10 cellular contexts compared by ENCODE assay signal in genomic region chr2:190342601-190343000, GRCh38. TPM values are rescaled to one million over a fixed set of nuclear protein-coding genes. Genes with fewer than 3 reads are reported as not detected.
DNase-seq lines count a peak whose midpoint lies in the region; ATAC-seq and TF ChIP-seq lines count a peak whose summit lies in the region.
"Had no signal": no experiment of that assay in that cellular context is flagged by ENCODE, and none has a peak within 500 bp of the region (broad histone marks: within the 10 kb centered on the region; RNA-seq: fewer than 3 reads in every experiment).

No MANE protein-coding gene starts in this region.

- peak overlapping the region; percentile 90 for H3K4me3 Mint-ChIP-seq in activated naive CD4-positive, alpha-beta T cell treated with anti-CD3 and anti-CD28 coated beads, Interleukin-2, amount 50 U/mL, for 24 hours
- no peak overlapping the region for H3K4me3 Mint-ChIP-seq in activated naive CD4-positive, alpha-beta T cell treated with anti-CD3 and anti-CD28 coated beads for 36 hours
- peak overlapping the region; percentile 86 for H3K4me3 Mint-ChIP-seq in MCF 10A (ENCODE audit: unreplicated experiment)
- peak overlapping the region; percentile 47 to 89 (median 86) for H3K4me3 Mint-ChIP-seq in naive thymus-derived CD4-positive, alpha-beta T cell

- H3K4me1 ChIP-seq in naive thymus-derived CD4-positive, alpha-beta T cell (ENCODE audit: control insufficient read depth in 2 of 2, insufficient read depth in 2 of 2, low read length in 2 of 2): peaks cover 3 to 11% of the 10 kb centered on the region in 2 donors
- peaks cover 0 to 24% (median 9%) of the 10 kb centered on the region in 4 donors for H3K4me1 ChIP-seq in tibial artery

- POLR2A ChIA-PET in MCF 10A (lab: Yijun Ruan, JAX): interaction anchor here (0.5 to 4.9 kb wide), 3 partner anchors 13 to 319 kb away, joined by 3 to 54 read pairs (median 3); no protein-coding TSS in a partner anchor
- POLR2A ChIA-PET in naive thymus-derived CD4-positive, alpha-beta T cell (lab: Charles Lee): no interaction called here

- no peak for ATAC-seq in naive thymus-derived CD4-positive, alpha-beta T cell
- ATAC-seq in HG03097 (IDR thresholded peaks at IDR 0.05; ENCODE audit: low FRiP score, unreplicated experiment): no peak

- H3K27ac ChIP-seq in naive thymus-derived CD4-positive, alpha-beta T cell (ENCODE audit: low read depth, low read length): no peak overlapping the region
- H3K27ac ChIP-seq in tibial artery: peak overlapping the region; percentile 80 to 87

- TF ChIP-seq CTCF in MCF 10A (IDR thresholded peaks at IDR 0.05; ENCODE audit: unreplicated experiment): no peak
- TF ChIP-seq CTCF in tibial artery (IDR thresholded peaks at IDR 0.05): no peak

- H3K36me3 Mint-ChIP-seq in activated naive CD4-positive, alpha-beta T cell treated with anti-CD3 and anti-CD28 coated beads, Interleukin-2, amount 50 U/mL, for 24 hours: no peaks in the 10 kb centered on the region
- H3K36me3 Mint-ChIP-seq in activated naive CD4-positive, alpha-beta T cell treated with anti-CD3 and anti-CD28 coated beads for 36 hours (ENCODE audit: low read depth): no peaks in the 10 kb centered on the region
- H3K36me3 Mint-ChIP-seq in MCF 10A (ENCODE audit: insufficient read depth, unreplicated experiment): peaks cover 6% of the 10 kb centered on the region
- H3K36me3 Mint-ChIP-seq in naive thymus-derived CD4-positive, alpha-beta T cell: no peaks in the 10 kb centered on the region

- no peak overlapping the region for H3K4me3 ChIP-seq in naive thymus-derived CD4-positive, alpha-beta T cell (ENCODE audit: low read length)
- peak overlapping the region in 1 of 2 donors; percentile 86 for H3K4me3 ChIP-seq in tibial artery

- H3K9me3 ChIP-seq in naive thymus-derived CD4-positive, alpha-beta T cell (ENCODE audit: control insufficient read depth in 2 of 3, low read length in 3 of 3): no peaks in the 10 kb centered on the region
- no peaks in the 10 kb centered on the region for H3K9me3 ChIP-seq in tibial artery

- no peaks in the 10 kb centered on the region for H3K27me3 ChIP-seq in naive thymus-derived CD4-positive, alpha-beta T cell (ENCODE audit: control insufficient read depth in 2 of 2, insufficient read depth in 2 of 2, low read length in 2 of 2)
- no peaks in the 10 kb centered on the region for H3K27me3 ChIP-seq in tibial artery

- H3K27me3 Mint-ChIP-seq in activated naive CD4-positive, alpha-beta T cell treated with anti-CD3 and anti-CD28 coated beads, Interleukin-2, amount 50 U/mL, for 24 hours: no peaks in the 10 kb centered on the region
- H3K27me3 Mint-ChIP-seq in activated naive CD4-positive, alpha-beta T cell treated with anti-CD3 and anti-CD28 coated beads for 36 hours (ENCODE audit: low read depth): peaks cover 2% of the 10 kb centered on the region
- H3K27me3 Mint-ChIP-seq in MCF 10A (ENCODE audit: insufficient read depth, unreplicated experiment): no peaks in the 10 kb centered on the region
- peaks cover 0 to 33% (median 0%) of the 10 kb centered on the region in 5 donors for H3K27me3 Mint-ChIP-seq in naive thymus-derived CD4-positive, alpha-beta T cell
- H3K27me3 Mint-ChIP-seq: stimulated activated naive CD8-positive, alpha-beta T cell treated with anti-CD3 and anti-CD28 coated beads, Interleukin-15, amount 100 ng/mL, for 72 hours had no signal

- H3K36me3 ChIP-seq in naive thymus-derived CD4-positive, alpha-beta T cell (ENCODE audit: control insufficient read depth in 2 of 3, insufficient read depth in 3 of 3, low read length in 3 of 3): no peaks in the 10 kb centered on the region
- no peaks in the 10 kb centered on the region for H3K36me3 ChIP-seq in tibial artery

- no peak for DNase-seq in activated naive CD4-positive, alpha-beta T cell treated with anti-CD3 and anti-CD28 coated beads for 36 hours
- DNase-seq in MCF 10A (ENCODE audit: unreplicated experiment): no peak
- DNase-seq in naive thymus-derived CD4-positive, alpha-beta T cell: no peak
- DNase-seq in tibial artery: no peak
- no peak for DNase-seq in stimulated activated CD4-positive, alpha-beta T cell treated with anti-CD3 and anti-CD28 coated beads, Interleukin-12 subunit alpha, Interleukin-12 subunit beta, amount 100 ng/mL, for 4 hours
- DNase-seq in NCI-H69 (lab: John Stamatoyannopoulos, UW): no peak
- DNase-seq: Karpas-422 had no signal

- H3K27ac Mint-ChIP-seq in activated naive CD4-positive, alpha-beta T cell treated with anti-CD3 and anti-CD28 coated beads, Interleukin-2, amount 50 U/mL, for 24 hours: no peak overlapping the region
- H3K27ac Mint-ChIP-seq in activated naive CD4-positive, alpha-beta T cell treated with anti-CD3 and anti-CD28 coated beads for 36 hours: no peak overlapping the region
- H3K27ac Mint-ChIP-seq in MCF 10A (ENCODE audit: low read depth, unreplicated experiment): no peak overlapping the region
- peak overlapping the region in 2 of 9 donors; percentile 59 to 62 for H3K27ac Mint-ChIP-seq in naive thymus-derived CD4-positive, alpha-beta T cell

- CTCF ChIA-PET in activated naive CD4-positive, alpha-beta T cell treated with anti-CD3 and anti-CD28 coated beads for 36 hours (lab: Charles Lee): no interaction called here
- CTCF ChIA-PET in MCF 10A (lab: Yijun Ruan, JAX): interaction anchor here (0.5 to 3.8 kb wide), 5 partner anchors 13 to 842 kb away, joined by 3 to 34 read pairs (median 7); partner anchors contain the start of gene HIBCH
- CTCF ChIA-PET in naive thymus-derived CD4-positive, alpha-beta T cell (lab: Charles Lee): interaction anchor here (0.7 kb wide), 1 partner anchor 28 kb away, joined by 3 read pairs; no protein-coding TSS in a partner anchor

- intact Hi-C loops in activated naive CD4-positive, alpha-beta T cell treated with anti-CD3 and anti-CD28 coated beads for 36 hours (cut with micrococcal nuclease): loop anchor here (2.0 kb wide), 1 partner anchor 18 kb away; no protein-coding TSS in a partner anchor
- intact Hi-C loops in MCF 10A (cut with micrococcal nuclease): no loop called here
- intact Hi-C loops in naive thymus-derived CD4-positive, alpha-beta T cell (cut with micrococcal nuclease): no loop called here
- intact Hi-C loops in tibial artery (cut with DNase I; ENCODE audit: low total_unique reads): no loop called here

- TSS peak; percentile 51 for BruUV-seq in MCF 10A (replicated peaks; lab: Mats Ljungman, UMichigan)

- peaks cover 17% of the 10 kb centered on the region for H3K4me1 Mint-ChIP-seq in activated naive CD4-positive, alpha-beta T cell treated with anti-CD3 and anti-CD28 coated beads, Interleukin-2, amount 50 U/mL, for 24 hours
- H3K4me1 Mint-ChIP-seq in activated naive CD4-positive, alpha-beta T cell treated with anti-CD3 and anti-CD28 coated beads for 36 hours (ENCODE audit: low read depth): peaks cover 11% of the 10 kb centered on the region
- peaks cover 11% of the 10 kb centered on the region for H3K4me1 Mint-ChIP-seq in MCF 10A (ENCODE audit: insufficient read depth, unreplicated experiment)
- H3K4me1 Mint-ChIP-seq in naive thymus-derived CD4-positive, alpha-beta T cell: peaks cover 5 to 24% (median 12%) of the 10 kb centered on the region in 7 donors

- H3K9me3 Mint-ChIP-seq in activated naive CD4-positive, alpha-beta T cell treated with anti-CD3 and anti-CD28 coated beads, Interleukin-2, amount 50 U/mL, for 24 hours: no peaks in the 10 kb centered on the region
- no peaks in the 10 kb centered on the region for H3K9me3 Mint-ChIP-seq in activated naive CD4-positive, alpha-beta T cell treated with anti-CD3 and anti-CD28 coated beads for 36 hours
- no peaks in the 10 kb centered on the region for H3K9me3 Mint-ChIP-seq in MCF 10A (ENCODE audit: unreplicated experiment)
- no peaks in the 10 kb centered on the region for H3K9me3 Mint-ChIP-seq in naive thymus-derived CD4-positive, alpha-beta T cell
- H3K9me3 Mint-ChIP-seq: stimulated activated naive CD8-positive, alpha-beta T cell treated with anti-CD3 and anti-CD28 coated beads, Interleukin-15, amount 100 ng/mL, for 72 hours had no signal

RNA-seq across cellular contexts. Expression of gene INPP1, which starts 0.8 kb away (rescaled TPM):
- total RNA-seq in activated naive CD4-positive, alpha-beta T cell treated with anti-CD3 and anti-CD28 coated beads for 36 hours: 1 to 10 TPM; 6.3 to 7.0 TPM
- total RNA-seq in MCF 10A (2022): 24.8 and 29.2 TPM in 2 replicates
- 1 to 10 TPM; 1.6 to 6.7 (median 2.5) TPM for total RNA-seq in naive thymus-derived CD4-positive, alpha-beta T cell
- polyA plus RNA-seq in naive thymus-derived CD4-positive, alpha-beta T cell: 1 to 10 TPM; 1.2 to 2.0 TPM

RNA-seq across cellular contexts. Expression of gene HIBCH, which starts 23.0 kb away (rescaled TPM):
- 10 to 100 TPM; 19.2 TPM for total RNA-seq in activated naive CD4-positive, alpha-beta T cell treated with anti-CD3 and anti-CD28 coated beads for 36 hours
- total RNA-seq in MCF 10A (2022): 14.7 and 16.2 TPM in 2 replicates
- 10 to 100 TPM; 11.3 to 25.0 (median 21.6) TPM for total RNA-seq in naive thymus-derived CD4-positive, alpha-beta T cell
- polyA plus RNA-seq in naive thymus-derived CD4-positive, alpha-beta T cell: 10 to 100 TPM; 23.9 to 25.1 TPM
